Comparison of ENCODE assay signal across 28 cellular contexts in genomic region chr7:136020556-136020955, GRCh38.
"Had no signal": no experiment of that assay in that cellular context is flagged by ENCODE, and none has a peak within 500 bp of the region (broad histone marks: within the 10 kb centered on the region; RNA-seq: fewer than 3 reads in every experiment).

No MANE protein-coding gene starts in this region.

- H3K36me3 ChIP-seq: neural progenitor cell, pancreas, prostate gland, right lobe of liver, sigmoid colon, spleen, suprapubic skin, tibial artery, transverse colon, upper lobe of left lung, vagina had no signal

- H3K9ac ChIP-seq: neural progenitor cell had no signal

- H2AFZ ChIP-seq: neural progenitor cell had no signal

- H3K27me3 ChIP-seq: neural progenitor cell, right lobe of liver, sigmoid colon, spleen, suprapubic skin, testis, transverse colon, upper lobe of left lung, vagina had no signal

- H3K9me3 ChIP-seq: pancreas, prostate gland, right lobe of liver, sigmoid colon, spleen, suprapubic skin, testis, tibial artery, transverse colon, upper lobe of left lung, vagina had no signal

- DNase-seq: naive thymus-derived CD4-positive, alpha-beta T cell; natural killer cell; occipital lobe; pancreas; right cardiac atrium; right lobe of liver; sigmoid colon; small intestine; spleen; stimulated activated CD4-positive, alpha-beta T cell treated with anti-CD3 and anti-CD28 coated beads, Interleukin-12 subunit alpha, Interleukin-12 subunit beta, amount 100 ng/mL, for 4 hours; stimulated activated CD4-positive, alpha-beta T cell treated with anti-CD3 and anti-CD28 coated beads, Interleukin-1b, Interleukin-23, amount 100 ng/mL, for 48 hours; stimulated activated CD4-positive, alpha-beta T cell treated with anti-CD3 and anti-CD28 coated beads, Interleukin-4, amount 100 ng/mL, for 1 hour; stimulated activated CD4-positive, alpha-beta T cell treated with anti-CD3 and anti-CD28 coated beads, Interleukin-4, amount 100 ng/mL, for 4 hours; stimulated activated CD8-positive, alpha-beta memory T cell treated with anti-CD3 and anti-CD28 coated beads, Interleukin-4, amount 100 ng/mL, for 48 hours; stimulated activated naive CD4-positive, alpha-beta T cell; stimulated activated naive CD8-positive, alpha-beta T cell treated with anti-CD3 and anti-CD28 coated beads, Interleukin-15, amount 100 ng/mL, for 72 hours; stimulated activated naive CD8-positive, alpha-beta T cell treated with anti-CD3 and anti-CD28 coated beads, Interleukin-15, Interleukin-2, amounts not matched to agents 100 U/mL and 50 U/mL, for 24 hours; substantia nigra; testis; tibial artery; transverse colon; upper lobe of left lung had no signal

- H3K4me2 ChIP-seq: neural progenitor cell had no signal

- H3K4me1 ChIP-seq: neural progenitor cell, pancreas, prostate gland, right lobe of liver, spleen, suprapubic skin, testis, tibial artery, transverse colon, upper lobe of left lung, vagina had no signal

- H3K4me3 ChIP-seq: neural progenitor cell, pancreas, prostate gland, right lobe of liver, sigmoid colon, spleen, suprapubic skin, testis, tibial artery, transverse colon, upper lobe of left lung, vagina had no signal

- H3K27ac ChIP-seq: neural progenitor cell, pancreas, prostate gland, right lobe of liver, sigmoid colon, spleen, suprapubic skin, testis, tibial artery, transverse colon, upper lobe of left lung, vagina had no signal

- ATAC-seq: naive thymus-derived CD4-positive, alpha-beta T cell; natural killer cell; pancreas; right cardiac atrium; right lobe of liver; stimulated activated memory B cell treated with anti-CD40 and anti-IgM and Interleukin-4, amounts not matched to agents 10 μg/mL and 1 μg/mL and 100 μg/mL, for 72 hours; stimulated activated naive CD8-positive, alpha-beta T cell treated with anti-CD3 and anti-CD28 coated beads, Interleukin-15, amount 100 ng/mL, for 72 hours; stimulated activated naive CD8-positive, alpha-beta T cell treated with anti-CD3 and anti-CD28 coated beads, Interleukin-15, Interleukin-2, amounts not matched to agents 100 U/mL and 50 U/mL, for 24 hours had no signal

- FAIRE-seq: pancreas, small intestine, urothelium cell line had no signal
